Comparison of ENCODE assay signal across 13 cellular contexts in genomic region chr11:107770546-107770945, GRCh38. TPM values are rescaled to one million over a fixed set of nuclear protein-coding genes. Genes with fewer than 3 reads are reported as not detected.
DNase-seq lines count a peak whose midpoint lies in the region; ATAC-seq and TF ChIP-seq lines count a peak whose summit lies in the region.
"Had no signal": no experiment of that assay in that cellular context is flagged by ENCODE, and none has a peak within 500 bp of the region (broad histone marks: within the 10 kb centered on the region; RNA-seq: fewer than 3 reads in every experiment).

No MANE protein-coding gene starts in this region.

- DNase-seq in ELR (ENCODE audit: low read depth) (peak; percentile 78), DMS79 (lab: John Stamatoyannopoulos, UW) (no peak), heart left ventricle (no peak)
- peak; percentile 24 for DNase-seq in activated CD4-positive, alpha-beta memory T cell treated with anti-CD3 and anti-CD28 coated beads for 36 hours
- DNase-seq in activated naive CD4-positive, alpha-beta T cell treated with anti-CD3 and anti-CD28 coated beads, Interleukin-2, amount 10 ng/mL, durations not matched to agents 7 days and 5 days = no peak
- DNase-seq: activated T-cell treated with anti-CD3 and anti-CD28 coated beads for 4 hours, H7 had no signal

- H3K36me3 Mint-ChIP-seq in activated CD4-positive, alpha-beta memory T cell treated with anti-CD3 and anti-CD28 coated beads for 36 hours = no peaks in the 10 kb centered on the region
- H3K36me3 Mint-ChIP-seq in activated naive CD4-positive, alpha-beta T cell treated with anti-CD3 and anti-CD28 coated beads, Interleukin-2, amount 10 ng/mL, durations not matched to agents 7 days and 5 days = no peaks in the 10 kb centered on the region

- POLR2A ChIA-PET in activated CD4-positive, alpha-beta memory T cell treated with anti-CD3 and anti-CD28 coated beads for 36 hours (lab: Charles Lee) = no interaction called here

- H3K9me3 Mint-ChIP-seq in activated CD4-positive, alpha-beta memory T cell treated with anti-CD3 and anti-CD28 coated beads for 36 hours = no peaks in the 10 kb centered on the region
- H3K9me3 Mint-ChIP-seq in activated naive CD4-positive, alpha-beta T cell treated with anti-CD3 and anti-CD28 coated beads, Interleukin-2, amount 10 ng/mL, durations not matched to agents 7 days and 5 days = no peaks in the 10 kb centered on the region

- TF ChIP-seq POLR2A in heart left ventricle (IDR thresholded peaks at IDR 0.05) = no peak

- H2AFZ ChIP-seq in neuron (ENCODE audit: low read depth, low read length) = peak overlapping the region; percentile 77

- H3K27ac Mint-ChIP-seq in activated CD4-positive, alpha-beta memory T cell treated with anti-CD3 and anti-CD28 coated beads for 36 hours = peak overlapping the region; percentile 35
- H3K27ac Mint-ChIP-seq in activated naive CD4-positive, alpha-beta T cell treated with anti-CD3 and anti-CD28 coated beads, Interleukin-2, amount 10 ng/mL, durations not matched to agents 7 days and 5 days = no peak overlapping the region

- no peak overlapping the region for H3K4me3 ChIP-seq in neuron (ENCODE audit: low read length)
- no peak overlapping the region for H3K4me3 ChIP-seq in heart left ventricle

- H3K9me3 ChIP-seq in neuron (ENCODE audit: low read length) (no peaks in the 10 kb centered on the region), heart left ventricle (no peaks in the 10 kb centered on the region)

- no peak for TF ChIP-seq CTCF in heart left ventricle (IDR thresholded peaks at IDR 0.05)

- H3K4me1 ChIP-seq in neuron (ENCODE audit: insufficient read depth, low read length) = peaks cover 27% of the 10 kb centered on the region
- no peaks in the 10 kb centered on the region for H3K4me1 ChIP-seq in heart left ventricle

- intact Hi-C loops in activated CD4-positive, alpha-beta memory T cell treated with anti-CD3 and anti-CD28 coated beads for 36 hours (cut with micrococcal nuclease) = no loop called here
- intact Hi-C loops in heart left ventricle (cut with DNase I) = loop anchor here in 8 of 10 donors (2.0 to 10.0 kb wide), 5 partner anchors 193 to 226 kb away; no protein-coding TSS in a partner anchor

- CTCF ChIA-PET in activated CD4-positive, alpha-beta memory T cell treated with anti-CD3 and anti-CD28 coated beads for 36 hours (lab: Charles Lee) = interaction anchor here (0.6 to 2.2 kb wide), 19 partner anchors 9 to 221 kb away, joined by 3 to 26 read pairs (median 4); no protein-coding TSS in a partner anchor
- CTCF ChIA-PET in activated naive CD4-positive, alpha-beta T cell treated with anti-CD3 and anti-CD28 coated beads, Interleukin-2, amount 10 ng/mL, durations not matched to agents 7 days and 5 days (lab: Charles Lee) = interaction anchor here (0.7 to 2.5 kb wide), 11 partner anchors 8 to 207 kb away, joined by 3 to 19 read pairs (median 4); no protein-coding TSS in a partner anchor

- H3K36me3 ChIP-seq in neuron (ENCODE audit: insufficient read depth, low read length) (no peaks in the 10 kb centered on the region), heart left ventricle (no peaks in the 10 kb centered on the region)

- H3K4me1 Mint-ChIP-seq in activated CD4-positive, alpha-beta memory T cell treated with anti-CD3 and anti-CD28 coated beads for 36 hours (ENCODE audit: low read depth) = peaks cover 25% of the 10 kb centered on the region
- peaks cover 3% of the 10 kb centered on the region for H3K4me1 Mint-ChIP-seq in activated naive CD4-positive, alpha-beta T cell treated with anti-CD3 and anti-CD28 coated beads, Interleukin-2, amount 10 ng/mL, durations not matched to agents 7 days and 5 days

- H3K27ac ChIP-seq in heart left ventricle = no peak overlapping the region

- H3K27me3 Mint-ChIP-seq in activated CD4-positive, alpha-beta memory T cell treated with anti-CD3 and anti-CD28 coated beads for 36 hours = peaks cover 13% of the 10 kb centered on the region
- peaks cover 6% of the 10 kb centered on the region for H3K27me3 Mint-ChIP-seq in activated naive CD4-positive, alpha-beta T cell treated with anti-CD3 and anti-CD28 coated beads, Interleukin-2, amount 10 ng/mL, durations not matched to agents 7 days and 5 days

- 28 to 56% (median 49%) methylated on average over 3 of the region's 3 CpGs for WGBS in heart left ventricle, 4 donors

- H3K27me3 ChIP-seq in neuron (ENCODE audit: insufficient read depth, low read length) (no peaks in the 10 kb centered on the region), heart left ventricle (peaks cover 0 to 4% (median 0%) of the 10 kb centered on the region in 9 donors)

- ATAC-seq in HG02885 (IDR thresholded peaks at IDR 0.05; ENCODE audit: poor library complexity, unreplicated experiment) (peak; percentile 62), heart left ventricle (no peak), GM19397 (IDR thresholded peaks at IDR 0.05; ENCODE audit: unreplicated experiment) (no peak)

- H3K4me3 Mint-ChIP-seq in activated CD4-positive, alpha-beta memory T cell treated with anti-CD3 and anti-CD28 coated beads for 36 hours = no peak overlapping the region
- H3K4me3 Mint-ChIP-seq in activated naive CD4-positive, alpha-beta T cell treated with anti-CD3 and anti-CD28 coated beads, Interleukin-2, amount 10 ng/mL, durations not matched to agents 7 days and 5 days = no peak overlapping the region

RNA-seq across cellular contexts. Expression of gene SLN, which starts 58.7 kb away (rescaled TPM):
- not detected for total RNA-seq in activated CD4-positive, alpha-beta memory T cell treated with anti-CD3 and anti-CD28 coated beads for 36 hours
- total RNA-seq in heart left ventricle = 10 to 100 TPM in 1 of 9 donors, 1 to 10 TPM in 8; 1.1 to 27.6 (median 2.6) TPM
- 10 to 100 TPM in 1 of 2 donors, 1 to 10 TPM in 1; 1.8 to 64.8 TPM for polyA plus RNA-seq in heart left ventricle
- total RNA-seq: bronchial epithelial cell, H7, left lobe of liver, pulmonary artery endothelial cell had no signal

Comparison
In these comparisons a context has a peak if more than half of its experiments do, and no peak if none do; other contexts are left out.
1. DNase-seq: peak in ELR (single experiment) and activated CD4-positive, alpha-beta memory T cell treated with anti-CD3 and anti-CD28 coated beads for 36 hours (single experiment); none in DMS79 (single experiment), activated naive CD4-positive, alpha-beta T cell treated with anti-CD3 and anti-CD28 coated beads, Interleukin-2, amount 10 ng/mL, durations not matched to agents 7 days and 5 days (single experiment) and heart left ventricle (0 of 5).